8 cellular contexts compared by ENCODE assay signal in the genomic region with DNA sequence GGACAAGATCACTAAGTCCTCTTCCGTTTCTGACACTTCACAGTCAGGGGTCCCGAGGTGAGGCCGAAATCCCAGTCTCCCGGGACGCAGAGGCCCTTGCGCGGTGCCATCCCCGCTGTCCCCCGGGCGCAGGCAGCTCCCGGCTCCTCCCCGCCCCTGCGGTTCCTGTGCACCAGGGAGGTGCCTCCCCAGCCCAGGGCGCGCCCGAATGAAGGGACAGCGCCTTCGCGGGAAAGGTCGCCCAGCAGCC. TPM values are rescaled to one million over a fixed set of nuclear protein-coding genes. Genes with fewer than 3 reads are reported as not detected.
DNase-seq lines count a peak whose midpoint lies in the region; ATAC-seq, FAIRE-seq and TF ChIP-seq lines count a peak whose summit lies in the region.

No MANE protein-coding gene starts in this region.

- FAIRE-seq in GM12878 (lab: Jason Lieb, UNC): no peak

- TF ChIP-seq POLR2A in GM12878 (IDR thresholded peaks at IDR 0.05; ENCODE audit: low read depth, low read length): no peak

- H3K27ac ChIP-seq in DOHH2 (ENCODE audit: low read depth, low read length): peak overlapping the region; percentile 58
- H3K27ac ChIP-seq in Karpas-422 (ENCODE audit: low read length): peak overlapping the region; percentile 27; the same call in 1 of the 2 replicates
- H3K27ac ChIP-seq in GM12878 (ENCODE audit: control insufficient read depth, insufficient read depth): peak overlapping the region; percentile 76
- peak overlapping the region; percentile 76 for H3K27ac ChIP-seq in substantia nigra (ENCODE audit: low read depth, low read length, poor library complexity, severe bottlenecking)

- BruUV-seq in GM12878 (replicated peaks; lab: Mats Ljungman, UMichigan): TSS peak; percentile 57

- H3K4me1 ChIP-seq in DOHH2 (ENCODE audit: control insufficient read depth, low read length) (peaks cover 22% of the 10 kb centered on the region), Karpas-422 (ENCODE audit: low read length) (peaks cover 26% of the 10 kb centered on the region), GM12878 (ENCODE audit: control insufficient read depth, insufficient read depth, low read length) (peaks cover 10% of the 10 kb centered on the region)

- no peak for TF ChIP-seq EP300 in GM12878 (IDR thresholded peaks at IDR 0.05; ENCODE audit: borderline replicate concordance in 1 of 2, control insufficient read depth in 1 of 2, low read depth in 2 of 2, low read length in 2 of 2)

- DNase-seq in Karpas-422 (peak; percentile 75), GM12878 (ENCODE audit: low read depth, low spot score) (no peak), kidney tubule cell (ENCODE audit: low spot score) (peak; percentile 69), substantia nigra (lab: John Stamatoyannopoulos, UW) (peak in 7 of 49 donors; percentile 55 to 79 (median 68))
- no peak for DNase-seq in activated effector memory CD4-positive, alpha-beta T cell treated with Interleukin-2 at 50 U/mL for 16 hours
- DNase-seq in effector CD4-positive, alpha-beta T cell: no peak

- 1% methylated on average over 20 of the region's 20 CpGs for WGBS in GM12878 (ENCODE audit: insufficient coverage, insufficient replicate concordance, low lambda C conversion rate, missing lambda C conversion rate)

- H3K9me2 ChIP-seq in DOHH2 (replicated peaks; ENCODE audit: control insufficient read depth, low read length) (no peaks in the 10 kb centered on the region), Karpas-422 (replicated peaks; ENCODE audit: insufficient read depth, low read length) (no peaks in the 10 kb centered on the region)

- H3K4me3 ChIP-seq in DOHH2 (ENCODE audit: low read length) (peak overlapping the region; percentile 89), Karpas-422 (ENCODE audit: low read length) (peak overlapping the region; percentile 79), GM12878 (peak overlapping the region; percentile 86)

- in situ Hi-C loops in GM12878 (cut with MboI): loop anchor here (25.0 kb wide), 1 partner anchor 784 kb away; no protein-coding TSS in a partner anchor

- H3K27me3 ChIP-seq in DOHH2 (ENCODE audit: control insufficient read depth, low read length) (no peaks in the 10 kb centered on the region), Karpas-422 (ENCODE audit: low read length) (no peaks in the 10 kb centered on the region), GM12878 (replicated peaks in 1 of 2; ENCODE audit: control insufficient read depth in 2 of 2, insufficient read depth in 2 of 2, low read length in 1 of 2) (no peaks in the 10 kb centered on the region)

- H3K79me2 ChIP-seq in DOHH2 (ENCODE audit: control insufficient read depth, low read length): peaks cover 32% of the 10 kb centered on the region
- H3K79me2 ChIP-seq in Karpas-422 (ENCODE audit: low read length): peaks cover 40% of the 10 kb centered on the region
- peaks cover 25% of the 10 kb centered on the region for H3K79me2 ChIP-seq in GM12878 (ENCODE audit: control insufficient read depth, insufficient read depth, low read length)

- H2AFZ ChIP-seq in Karpas-422 (ENCODE audit: low read length) (peak overlapping the region; percentile 42; the same call in 1 of the 2 replicates), GM12878 (ENCODE audit: control insufficient read depth, low read depth, low read length) (peak overlapping the region; percentile 73)

- H3K9ac ChIP-seq in Karpas-422 (ENCODE audit: low read length) (peak overlapping the region; percentile 88), GM12878 (ENCODE audit: control insufficient read depth, insufficient read depth, low read length) (peak overlapping the region; percentile 80)

- intact Hi-C loops in GM12878 (cut with micrococcal nuclease; ENCODE audit: unreplicated experiment): loop anchor here (5.0 to 10.0 kb wide), 3 partner anchors 101 to 421 kb away; a partner anchor contains a TSS

- POLR2A ChIA-PET in GM12878 (lab: Charles Lee): interaction anchor here (0.6 to 1.6 kb wide), 5 partner anchors 119 to 195 kb away, joined by 3 to 6 read pairs (median 3); a partner anchor contains a TSS

- CTCF ChIA-PET in GM12878 (lab: Yijun Ruan, JAX): interaction anchor here (0.8 to 2.6 kb wide), 23 partner anchors 8 to 498 kb away, joined by 3 to 15 read pairs (median 4); a partner anchor contains a TSS

- H3K4me2 ChIP-seq in DOHH2 (ENCODE audit: low read length) (peak overlapping the region; percentile 79), Karpas-422 (ENCODE audit: low read depth, low read length, poor library complexity, severe bottlenecking) (peak overlapping the region; percentile 72), GM12878 (ENCODE audit: control insufficient read depth, insufficient read depth) (peak overlapping the region; percentile 93)

- peaks cover 18% of the 10 kb centered on the region for H3K36me3 ChIP-seq in DOHH2 (ENCODE audit: control insufficient read depth, low read length)
- peaks cover 8% of the 10 kb centered on the region; the same call in 1 of the 2 replicates for H3K36me3 ChIP-seq in Karpas-422 (ENCODE audit: insufficient read depth, low read length)
- no peaks in the 10 kb centered on the region; a peak in 2 of 4 replicates for H3K36me3 ChIP-seq in GM12878 (ENCODE audit: control insufficient read depth in 2 of 2, insufficient read depth in 2 of 2, low read length in 1 of 2)

- TF ChIP-seq RAD21 in GM12878 (IDR thresholded peaks at IDR 0.05; ENCODE audit: insufficient read depth, low read depth, low read length): no peak

- H3K9me3 ChIP-seq in DOHH2 (ENCODE audit: control insufficient read depth, insufficient read depth, low read length): no peaks in the 10 kb centered on the region
- H3K9me3 ChIP-seq in Karpas-422 (ENCODE audit: low read length): no peaks in the 10 kb centered on the region
- H3K9me3 ChIP-seq in GM12878 (replicated peaks; ENCODE audit: control insufficient read depth, insufficient read depth, low read length): no peaks in the 10 kb centered on the region

- RAD21 ChIA-PET in GM12878 (lab: Charles Lee; ENCODE audit: unreplicated experiment): interaction anchor here (0.7 to 2.3 kb wide), 17 partner anchors 8 to 457 kb away, joined by 3 to 11 read pairs (median 4); a partner anchor contains a TSS

- peak; percentile 46 for ATAC-seq in GM21528 (IDR thresholded peaks at IDR 0.05; ENCODE audit: low FRiP score, unreplicated experiment)
- ATAC-seq in GM12878: peak; percentile 72

- H4K20me1 ChIP-seq in DOHH2 (ENCODE audit: control insufficient read depth, insufficient read depth, low read depth, low read length): no peaks in the 10 kb centered on the region
- no peaks in the 10 kb centered on the region; the same call in 1 of the 2 replicates for H4K20me1 ChIP-seq in Karpas-422 (ENCODE audit: insufficient read depth, low read depth, low read length)
- H4K20me1 ChIP-seq in GM12878 (ENCODE audit: control insufficient read depth, insufficient read depth): no peaks in the 10 kb centered on the region

- TF ChIP-seq CTCF in DOHH2 (IDR thresholded peaks at IDR 0.05; ENCODE audit: low read depth, low read length, poor library complexity, severe bottlenecking): no peak
- no peak for TF ChIP-seq CTCF in GM12878 (IDR thresholded peaks at IDR 0.05 in 2 of 3, conservative IDR thresholded peaks at IDR 0.05 in 1 of 3; ENCODE audit: control insufficient read depth in 2 of 3, extremely low read depth in 1 of 3, insufficient read depth in 1 of 3, low read depth in 3 of 3, low read length in 3 of 3)

- SMC1A ChIA-PET in GM12878 (lab: Charles Lee; ENCODE audit: uncharacterized antibody, unreplicated experiment): interaction anchor here (0.6 to 4.6 kb wide), 17 partner anchors 9 to 423 kb away, joined by 3 to 24 read pairs (median 4); a partner anchor contains a TSS

- no peaks in the 10 kb centered on the region for H3F3A ChIP-seq in DOHH2 (ENCODE audit: control insufficient read depth, insufficient read depth)

TF ChIP-seq in GM12878, 131 proteins besides CTCF, POLR2A, EP300 and RAD21:
- TF ChIP-seq RUNX3 (IDR thresholded peaks at IDR 0.05; ENCODE audit: low read length): peak; percentile 41; the same call in 1 of the 2 replicates
- TF ChIP-seq, protein P1, sequence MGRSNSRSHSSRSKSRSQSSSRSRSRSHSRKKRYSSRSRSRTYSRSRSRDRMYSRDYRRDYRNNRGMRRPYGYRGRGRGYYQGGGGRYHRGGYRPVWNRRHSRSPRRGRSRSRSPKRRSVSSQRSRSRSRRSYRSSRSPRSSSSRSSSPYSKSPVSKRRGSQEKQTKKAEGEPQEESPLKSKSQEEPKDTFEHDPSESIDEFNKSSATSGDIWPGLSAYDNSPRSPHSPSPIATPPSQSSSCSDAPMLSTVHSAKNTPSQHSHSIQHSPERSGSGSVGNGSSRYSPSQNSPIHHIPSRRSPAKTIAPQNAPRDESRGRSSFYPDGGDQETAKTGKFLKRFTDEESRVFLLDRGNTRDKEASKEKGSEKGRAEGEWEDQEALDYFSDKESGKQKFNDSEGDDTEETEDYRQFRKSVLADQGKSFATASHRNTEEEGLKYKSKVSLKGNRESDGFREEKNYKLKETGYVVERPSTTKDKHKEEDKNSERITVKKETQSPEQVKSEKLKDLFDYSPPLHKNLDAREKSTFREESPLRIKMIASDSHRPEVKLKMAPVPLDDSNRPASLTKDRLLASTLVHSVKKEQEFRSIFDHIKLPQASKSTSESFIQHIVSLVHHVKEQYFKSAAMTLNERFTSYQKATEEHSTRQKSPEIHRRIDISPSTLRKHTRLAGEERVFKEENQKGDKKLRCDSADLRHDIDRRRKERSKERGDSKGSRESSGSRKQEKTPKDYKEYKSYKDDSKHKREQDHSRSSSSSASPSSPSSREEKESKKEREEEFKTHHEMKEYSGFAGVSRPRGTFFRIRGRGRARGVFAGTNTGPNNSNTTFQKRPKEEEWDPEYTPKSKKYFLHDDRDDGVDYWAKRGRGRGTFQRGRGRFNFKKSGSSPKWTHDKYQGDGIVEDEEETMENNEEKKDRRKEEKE (IDR thresholded peaks at IDR 0.05): no peak

RNA-seq across cellular contexts. Expression of a gene that starts 0.4 kb away (rescaled TPM):
- 22.9 and 44.2 TPM in 2 replicates for total RNA-seq in Karpas-422 (2014; rRNA removed; shearing (Covaris generic); ENCODE audit: low replicate concordance)
- total RNA-seq in GM12878 (2013; cell fraction: nucleolus; rRNA removed): 44.6 and 50.8 TPM in 2 replicates
- total RNA-seq in GM12878 (2014; rRNA removed) (29.2 and 29.3 TPM in 2 replicates), GM12878 (2014; rRNA removed; fragmentation: Illumina TruSeq; extraction: Trizol) (27.5 and 27.7 TPM in 2 replicates), GM12878 (2021) (23.9 and 24.2 TPM in 2 replicates)
- polyA plus RNA-seq in GM12878 (2011; ENCODE audit: low read depth): 10.3 TPM
- polyA plus RNA-seq in GM12878 (2011; rRNA removed) (25.3 and 25.5 TPM in 2 replicates), GM12878 (2014; fragmentation: Illumina TruSeq; extraction: Trizol) (11.7 and 13.8 TPM in 2 replicates), GM12878 (2014; fragmentation: Nextera tagmentation; extraction: Ambion mirVana) (1 to 10 TPM; 3.8 to 6.1 TPM), GM12878 (2014; rRNA removed) (11.2 and 12.7 TPM in 2 replicates), GM12878 (2016; fragmentation: Nextera tagmentation; extraction: Ambion mirVana) (10 to 100 TPM; 10.8 to 11.2 TPM)
- polyA plus RNA-seq in GM12878 (2011; cell fraction: cytosol; rRNA removed): 19.1 and 20.3 TPM in 2 replicates
- polyA plus RNA-seq in GM12878 (2011; cell fraction: nucleus; rRNA removed): 13.1 and 14.7 TPM in 2 replicates
- polyA plus RNA-seq in GM12878 (2012): 7.9 and 9.2 TPM in 2 replicates
- 69.3 and 75.2 TPM in 2 replicates for polyA minus RNA-seq in GM12878 (2011; rRNA and poly(A)+ RNA removed)
- polyA minus RNA-seq in GM12878 (2011; cell fraction: cytosol; rRNA and poly(A)+ RNA removed): 17.4 and 20.7 TPM in 2 replicates
- 14.7 and 25.9 TPM in 2 replicates for polyA minus RNA-seq in GM12878 (2011; cell fraction: nucleus; rRNA and poly(A)+ RNA removed)

Comparison
In these comparisons a context has a peak if more than half of its experiments do, and no peak if none do; other contexts are left out.
1. DNase-seq: peak in Karpas-422 (single experiment) and kidney tubule cell (single experiment); none in GM12878 (single experiment), activated effector memory CD4-positive, alpha-beta T cell treated with Interleukin-2 at 50 U/mL for 16 hours (single experiment) and effector CD4-positive, alpha-beta T cell (single experiment).
2. Peak in every context shown above with its lines, with median percentiles within 50 percentile points of each other: H3K27ac ChIP-seq, H3K4me2 ChIP-seq and H3K4me3 ChIP-seq.